Comparison of ENCODE assay signal across 1 cellular context in genomic region chr5:108655750-108656450, GRCh38.
TF ChIP-seq lines count a peak whose summit lies in the region.

No MANE protein-coding gene starts in this region.

TF ChIP-seq in HEK293, 187 proteins besides CTCF, POLR2A, EP300 and RAD21 (continued from another document):
- TF ChIP-seq ZNF10 (tag by site-specific recombination; IDR thresholded peaks at IDR 0.05) = peak; percentile 63; the same call in 1 of the 2 replicates
